9 cellular contexts compared by ENCODE assay signal in genomic region chr6:106181664-106182418, GRCh38.
DNase-seq lines count a peak whose midpoint lies in the region; ATAC-seq and TF ChIP-seq lines count a peak whose summit lies in the region.
"Had no signal": no experiment of that assay in that cellular context is flagged by ENCODE, and none has a peak within 500 bp of the region (broad histone marks: within the 10 kb centered on the region; RNA-seq: fewer than 3 reads in every experiment).

No MANE protein-coding gene starts in this region.

- CTCF ChIA-PET in RWPE1 (lab: Yijun Ruan, JAX), result interaction anchor here (0.6 kb wide), 1 partner anchor 38 kb away, joined by 3 read pairs; no protein-coding TSS in a partner anchor

- no peak overlapping the region for H3K4me3 Mint-ChIP-seq in mesothelial cell of epicardium

- H3K36me3 Mint-ChIP-seq in mesothelial cell of epicardium, result peaks cover 13% of the 10 kb centered on the region

- H3K4me1 Mint-ChIP-seq in mesothelial cell of epicardium, result no peaks in the 10 kb centered on the region

- H3K9me3 ChIP-seq in prostate gland, result no peaks in the 10 kb centered on the region

- no peaks in the 10 kb centered on the region for H3K36me3 ChIP-seq in prostate gland

- H3K27me3 ChIP-seq in prostate gland (replicated peaks; ENCODE audit: insufficient read depth), result no peaks in the 10 kb centered on the region

- intact Hi-C loops in left ventricle myocardium superior (cut with micrococcal nuclease), result no loop called here
- intact Hi-C loops in prostate gland (cut with DNase I), result no loop called here

- POLR2A ChIA-PET in RWPE1 (lab: Yijun Ruan, JAX; ENCODE audit: low non-redundant PET), result no interaction called here

- DNase-seq in RWPE1 (ENCODE audit: low spot score) (peak; percentile 38), kidney glomerular epithelial cell (lab: John Stamatoyannopoulos, UW) (peak; percentile 71), left ventricle myocardium superior (no peak), prostate gland (ENCODE audit: low spot score) (no peak), SW480 (ENCODE audit: low spot score) (no peak), mesothelial cell of epicardium (ENCODE audit: low spot score in 2 of 2, unreplicated experiment in 2 of 2) (no peak)
- DNase-seq: anterior cingulate cortex had no signal

- ATAC-seq in GM18517 (IDR thresholded peaks at IDR 0.05; ENCODE audit: unreplicated experiment) (peak; percentile 36), HG02798 (IDR thresholded peaks at IDR 0.05; ENCODE audit: poor library complexity, unreplicated experiment) (peak; percentile 39), left ventricle myocardium superior (no peak)

- H3K4me1 ChIP-seq in prostate gland (replicated peaks), result no peaks in the 10 kb centered on the region

- H3K27ac Mint-ChIP-seq in mesothelial cell of epicardium, result no peak overlapping the region

- H3K27ac ChIP-seq in RWPE1 (no peak overlapping the region), prostate gland (no peak overlapping the region)

- H3K4me3 ChIP-seq in prostate gland, result no peak overlapping the region

- WGBS in prostate gland, result 90% methylated on average over 3 of the region's 3 CpGs

- no peak for TF ChIP-seq CTCF in RWPE1 (conservative IDR thresholded peaks at IDR 0.05; ENCODE audit: low read depth)
- TF ChIP-seq CTCF in prostate gland (IDR thresholded peaks at IDR 0.05), result no peak
- TF ChIP-seq CTCF in mesothelial cell of epicardium (IDR thresholded peaks at IDR 0.05; ENCODE audit: unreplicated experiment), result no peak

- TF ChIP-seq POLR2A in prostate gland (IDR thresholded peaks at IDR 0.05), result no peak

- peaks cover 2% of the 10 kb centered on the region for H3K27me3 Mint-ChIP-seq in mesothelial cell of epicardium (ENCODE audit: low read depth)

- H3K9me3 Mint-ChIP-seq in mesothelial cell of epicardium, result no peaks in the 10 kb centered on the region

Comparison
In these comparisons a context has a peak if more than half of its experiments do, and no peak if none do; other contexts are left out.
1. DNase-seq: peak in RWPE1 (single experiment) and kidney glomerular epithelial cell (single experiment); none in left ventricle myocardium superior (single experiment), prostate gland (single experiment), SW480 (single experiment) and mesothelial cell of epicardium (0 of 2).